In the genomic region with DNA sequence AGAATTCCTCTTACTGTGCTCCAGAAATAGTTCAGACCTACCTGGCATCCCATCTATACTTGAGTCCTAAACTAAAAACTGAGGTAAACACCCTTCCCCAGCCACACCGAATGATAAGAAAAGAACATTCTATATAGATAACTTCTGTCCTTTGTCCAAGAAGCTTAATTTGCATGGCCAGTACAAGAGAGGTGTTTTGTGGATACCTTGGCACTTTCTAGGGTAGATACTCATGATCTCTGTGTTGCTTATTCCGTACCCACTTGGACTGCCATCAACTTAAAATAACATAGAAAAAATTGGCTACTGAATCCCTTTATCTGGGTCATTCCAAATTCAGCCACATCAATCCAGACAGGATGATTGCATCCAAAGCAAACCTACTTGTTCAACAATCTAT, we compare ENCODE assay signal across 11 cellular contexts.
"Had no signal": no experiment of that assay in that cellular context is flagged by ENCODE, and none has a peak within 500 bp of the region (broad histone marks: within the 10 kb centered on the region; RNA-seq: fewer than 3 reads in every experiment).

No MANE protein-coding gene starts in this region.

- H3K9ac ChIP-seq: GM23248 had no signal

- H2AFZ ChIP-seq: GM23248, GM23338 had no signal

- DNase-seq: GM23248, GOT3, H7, H9, HCEC 1CT, HFFc6 had no signal

- H3K36me3 ChIP-seq: HAP-1 had no signal

- H3K9me3 ChIP-seq: HAP-1 had no signal

- H3K4me2 ChIP-seq: GM23338 had no signal

- H3K4me3 ChIP-seq: GM23248, GM23338, HAP-1 had no signal

- ATAC-seq: GM23338, HCT116 had no signal

- FAIRE-seq: H1, H54 had no signal

- H3K27ac ChIP-seq: GM23248 had no signal
